1 cellular context compared by ENCODE assay signal in the genomic region with DNA sequence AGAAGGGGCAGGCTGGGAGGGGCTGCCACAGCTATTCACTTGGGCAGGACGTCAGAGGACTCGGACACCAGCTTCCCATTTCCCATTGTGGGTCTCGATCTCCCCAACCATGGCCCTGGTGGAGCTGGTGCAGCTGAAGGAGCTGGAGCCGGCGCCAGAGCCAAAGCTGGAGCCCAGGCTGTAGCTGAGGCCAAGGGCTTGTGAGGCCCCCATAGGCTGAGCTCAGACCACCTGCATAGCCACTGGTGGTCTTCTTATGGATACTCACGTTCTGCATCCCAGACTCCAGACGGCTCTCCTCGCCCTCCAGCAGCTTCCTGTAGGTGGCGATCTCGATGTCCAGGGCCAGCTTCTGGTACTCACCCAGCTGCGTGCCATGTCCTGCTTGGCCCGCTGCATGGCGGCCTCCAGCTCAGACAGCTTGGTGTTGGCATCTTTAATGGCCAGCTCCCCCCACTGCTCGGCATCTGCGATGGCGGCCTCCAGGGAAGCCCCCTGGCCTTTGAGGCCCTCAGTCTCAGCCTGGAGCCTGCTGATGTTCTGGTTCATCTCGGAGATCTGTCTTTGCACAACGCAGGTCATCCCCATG.
A peak's percentile ranks its signal among the peaks of the same experiment; 100 is the strongest.
TF ChIP-seq lines count a peak whose summit lies in the region.

No MANE protein-coding gene starts in this region.

TF ChIP-seq in K562, 482 proteins besides CTCF, POLR2A, EP300 and RAD21:
- TF ChIP-seq, protein P1, sequence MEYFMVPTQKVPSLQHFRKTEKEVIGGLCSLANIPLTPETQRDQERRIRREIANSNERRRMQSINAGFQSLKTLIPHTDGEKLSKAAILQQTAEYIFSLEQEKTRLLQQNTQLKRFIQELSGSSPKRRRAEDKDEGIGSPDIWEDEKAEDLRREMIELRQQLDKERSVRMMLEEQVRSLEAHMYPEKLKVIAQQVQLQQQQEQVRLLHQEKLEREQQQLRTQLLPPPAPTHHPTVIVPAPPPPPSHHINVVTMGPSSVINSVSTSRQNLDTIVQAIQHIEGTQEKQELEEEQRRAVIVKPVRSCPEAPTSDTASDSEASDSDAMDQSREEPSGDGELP (CRISPR knock-in tag; IDR thresholded peaks at IDR 0.05; ENCODE audit: borderline replicate concordance) = peak; percentile 26; the same call in 1 of the 2 replicates
- TF ChIP-seq, protein P2, sequence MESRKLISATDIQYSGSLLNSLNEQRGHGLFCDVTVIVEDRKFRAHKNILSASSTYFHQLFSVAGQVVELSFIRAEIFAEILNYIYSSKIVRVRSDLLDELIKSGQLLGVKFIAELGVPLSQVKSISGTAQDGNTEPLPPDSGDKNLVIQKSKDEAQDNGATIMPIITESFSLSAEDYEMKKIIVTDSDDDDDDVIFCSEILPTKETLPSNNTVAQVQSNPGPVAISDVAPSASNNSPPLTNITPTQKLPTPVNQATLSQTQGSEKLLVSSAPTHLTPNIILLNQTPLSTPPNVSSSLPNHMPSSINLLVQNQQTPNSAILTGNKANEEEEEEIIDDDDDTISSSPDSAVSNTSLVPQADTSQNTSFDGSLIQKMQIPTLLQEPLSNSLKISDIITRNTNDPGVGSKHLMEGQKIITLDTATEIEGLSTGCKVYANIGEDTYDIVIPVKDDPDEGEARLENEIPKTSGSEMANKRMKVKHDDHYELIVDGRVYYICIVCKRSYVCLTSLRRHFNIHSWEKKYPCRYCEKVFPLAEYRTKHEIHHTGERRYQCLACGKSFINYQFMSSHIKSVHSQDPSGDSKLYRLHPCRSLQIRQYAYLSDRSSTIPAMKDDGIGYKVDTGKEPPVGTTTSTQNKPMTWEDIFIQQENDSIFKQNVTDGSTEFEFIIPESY (CRISPR knock-in tag; IDR thresholded peaks at IDR 0.05) = no peak
- TF ChIP-seq CLOCK (CRISPR knock-in tag; IDR thresholded peaks at IDR 0.05; ENCODE audit: borderline replicate concordance) = no peak
- TF ChIP-seq, protein P3, sequence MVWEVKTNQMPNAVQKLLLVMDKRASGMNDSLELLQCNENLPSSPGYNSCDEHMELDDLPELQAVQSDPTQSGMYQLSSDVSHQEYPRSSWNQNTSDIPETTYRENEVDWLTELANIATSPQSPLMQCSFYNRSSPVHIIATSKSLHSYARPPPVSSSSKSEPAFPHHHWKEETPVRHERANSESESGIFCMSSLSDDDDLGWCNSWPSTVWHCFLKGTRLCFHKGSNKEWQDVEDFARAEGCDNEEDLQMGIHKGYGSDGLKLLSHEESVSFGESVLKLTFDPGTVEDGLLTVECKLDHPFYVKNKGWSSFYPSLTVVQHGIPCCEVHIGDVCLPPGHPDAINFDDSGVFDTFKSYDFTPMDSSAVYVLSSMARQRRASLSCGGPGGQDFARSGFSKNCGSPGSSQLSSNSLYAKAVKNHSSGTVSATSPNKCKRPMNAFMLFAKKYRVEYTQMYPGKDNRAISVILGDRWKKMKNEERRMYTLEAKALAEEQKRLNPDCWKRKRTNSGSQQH (CRISPR knock-in tag; IDR thresholded peaks at IDR 0.05) = no peak
- no peak for TF ChIP-seq ARNT (IDR thresholded peaks at IDR 0.05)
